Comparison of ENCODE assay signal across 1 cellular context in the genomic region with DNA sequence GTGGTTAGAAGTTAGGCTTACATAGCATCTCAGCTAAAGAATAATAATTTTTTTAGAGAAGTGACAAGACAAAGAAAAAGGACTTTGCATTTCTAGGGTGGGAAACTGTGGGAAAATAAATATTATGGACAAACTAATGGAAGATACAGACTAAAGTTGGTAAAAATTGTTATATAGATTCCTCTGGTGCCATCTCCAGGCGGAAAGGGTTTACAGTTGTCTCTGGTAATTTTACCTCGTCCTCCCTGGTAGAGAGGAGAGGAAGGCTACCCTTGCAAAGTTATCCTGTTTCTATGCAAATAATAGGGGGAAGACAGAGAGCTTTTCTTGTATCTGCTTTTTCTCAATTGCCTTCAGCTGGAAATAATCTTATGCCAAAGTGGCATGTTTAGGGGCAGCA.
TF ChIP-seq lines count a peak whose summit lies in the region.

No MANE protein-coding gene starts in this region.

TF ChIP-seq in SK-N-SH, 30 proteins besides CTCF, POLR2A, EP300 and RAD21 (continued from another document):
- no peak for TF ChIP-seq RCOR1 (IDR thresholded peaks at IDR 0.05; ENCODE audit: low read length)
- TF ChIP-seq, protein P1, sequence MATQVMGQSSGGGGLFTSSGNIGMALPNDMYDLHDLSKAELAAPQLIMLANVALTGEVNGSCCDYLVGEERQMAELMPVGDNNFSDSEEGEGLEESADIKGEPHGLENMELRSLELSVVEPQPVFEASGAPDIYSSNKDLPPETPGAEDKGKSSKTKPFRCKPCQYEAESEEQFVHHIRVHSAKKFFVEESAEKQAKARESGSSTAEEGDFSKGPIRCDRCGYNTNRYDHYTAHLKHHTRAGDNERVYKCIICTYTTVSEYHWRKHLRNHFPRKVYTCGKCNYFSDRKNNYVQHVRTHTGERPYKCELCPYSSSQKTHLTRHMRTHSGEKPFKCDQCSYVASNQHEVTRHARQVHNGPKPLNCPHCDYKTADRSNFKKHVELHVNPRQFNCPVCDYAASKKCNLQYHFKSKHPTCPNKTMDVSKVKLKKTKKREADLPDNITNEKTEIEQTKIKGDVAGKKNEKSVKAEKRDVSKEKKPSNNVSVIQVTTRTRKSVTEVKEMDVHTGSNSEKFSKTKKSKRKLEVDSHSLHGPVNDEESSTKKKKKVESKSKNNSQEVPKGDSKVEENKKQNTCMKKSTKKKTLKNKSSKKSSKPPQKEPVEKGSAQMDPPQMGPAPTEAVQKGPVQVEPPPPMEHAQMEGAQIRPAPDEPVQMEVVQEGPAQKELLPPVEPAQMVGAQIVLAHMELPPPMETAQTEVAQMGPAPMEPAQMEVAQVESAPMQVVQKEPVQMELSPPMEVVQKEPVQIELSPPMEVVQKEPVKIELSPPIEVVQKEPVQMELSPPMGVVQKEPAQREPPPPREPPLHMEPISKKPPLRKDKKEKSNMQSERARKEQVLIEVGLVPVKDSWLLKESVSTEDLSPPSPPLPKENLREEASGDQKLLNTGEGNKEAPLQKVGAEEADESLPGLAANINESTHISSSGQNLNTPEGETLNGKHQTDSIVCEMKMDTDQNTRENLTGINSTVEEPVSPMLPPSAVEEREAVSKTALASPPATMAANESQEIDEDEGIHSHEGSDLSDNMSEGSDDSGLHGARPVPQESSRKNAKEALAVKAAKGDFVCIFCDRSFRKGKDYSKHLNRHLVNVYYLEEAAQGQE (IDR thresholded peaks at IDR 0.05; ENCODE audit: low read depth, low read length), result no peak
- no peak for TF ChIP-seq YY1 (IDR thresholded peaks at IDR 0.05; ENCODE audit: low read depth)
